14 cellular contexts compared by ENCODE assay signal in genomic region chr13:30319130-30319529, GRCh38. TPM values are rescaled to one million over a fixed set of nuclear protein-coding genes. Genes with fewer than 3 reads are reported as not detected.
DNase-seq lines count a peak whose midpoint lies in the region; ATAC-seq and TF ChIP-seq lines count a peak whose summit lies in the region.
"Had no signal": no experiment of that assay in that cellular context is flagged by ENCODE, and none has a peak within 500 bp of the region (broad histone marks: within the 10 kb centered on the region; RNA-seq: fewer than 3 reads in every experiment).

No MANE protein-coding gene starts in this region.

- H3K27me3 ChIP-seq in breast epithelium = no peaks in the 10 kb centered on the region
- no peaks in the 10 kb centered on the region for H3K27me3 ChIP-seq in layer of hippocampus (ENCODE audit: control insufficient read depth, insufficient read depth, low read length)
- H3K27me3 ChIP-seq: MG63, Peyer's patch had no signal

- CTCF ChIA-PET in T-cell (lab: Charles Lee) = interaction anchor here in 1 of 2 donors (0.7 kb wide), 1 partner anchor 16 kb away, joined by 4 read pairs; no protein-coding TSS in a partner anchor

- no peaks in the 10 kb centered on the region for H3K36me3 ChIP-seq in breast epithelium
- H3K36me3 ChIP-seq: MG63, Peyer's patch had no signal

- H3K36me3 Mint-ChIP-seq in T-cell = peaks cover 12% of the 10 kb centered on the region

- H3K9me3 ChIP-seq in breast epithelium = no peaks in the 10 kb centered on the region
- H3K9me3 ChIP-seq: MG63, Peyer's patch had no signal

- no peak for TF ChIP-seq CTCF in breast epithelium (IDR thresholded peaks at IDR 0.05)

- POLR2A ChIA-PET in T-cell (lab: Charles Lee) = interaction anchor here in 1 of 2 donors (0.6 kb wide), 1 partner anchor 11 kb away, joined by 4 read pairs; no protein-coding TSS in a partner anchor

- no peak overlapping the region for H3K27ac Mint-ChIP-seq in T-cell
- H3K27ac Mint-ChIP-seq: CD4-positive, CD25-positive, alpha-beta regulatory T cell had no signal

- TF ChIP-seq POLR2A in breast epithelium (IDR thresholded peaks at IDR 0.05) = no peak

- intact Hi-C loops in breast epithelium (cut with DNase I; ENCODE audit: low total_unique reads) = no loop called here

- H3K4me3 ChIP-seq in breast epithelium = no peak overlapping the region
- H3K4me3 ChIP-seq: MG63, Peyer's patch had no signal

- no peaks in the 10 kb centered on the region for H3K27me3 Mint-ChIP-seq in T-cell
- H3K27me3 Mint-ChIP-seq: CD4-positive, CD25-positive, alpha-beta regulatory T cell had no signal

- H3K4me3 Mint-ChIP-seq in T-cell = no peak overlapping the region
- H3K4me3 Mint-ChIP-seq: CD4-positive, CD25-positive, alpha-beta regulatory T cell had no signal

- H3K4me1 Mint-ChIP-seq in T-cell = peaks cover 5 to 12% (median 8%) of the 10 kb centered on the region in 3 donors

- in situ Hi-C loops in T47D (cut with HindIII; ENCODE audit: low pct_unique_long_range_greater_than_20kb, low sequenced_read_pairs) = no loop called here

- peaks cover 0 to 4% of the 10 kb centered on the region in 2 donors for H3K4me1 ChIP-seq in breast epithelium
- H3K4me1 ChIP-seq: Peyer's patch had no signal

- H3K9me3 Mint-ChIP-seq in T-cell = no peaks in the 10 kb centered on the region
- H3K9me3 Mint-ChIP-seq: CD4-positive, CD25-positive, alpha-beta regulatory T cell had no signal

- no peak for ATAC-seq in T-cell (replicated peaks in 1 of 4)

- H3K27ac ChIP-seq in breast epithelium (no peak overlapping the region), layer of hippocampus (ENCODE audit: low read depth, low read length) (peak overlapping the region; percentile 54)
- H3K27ac ChIP-seq: KMS-11, Peyer's patch had no signal

- DNase-seq in T47D (ENCODE audit: low read depth in 1 of 2, low spot score in 1 of 2) (peak; percentile 4 to 33), breast epithelium (ENCODE audit: low spot score in 2 of 2) (no peak), NCI-H1930 (lab: John Stamatoyannopoulos, UW) (peak; percentile 22 to 40), T-cell (no peak), NCI-H1092 (lab: John Stamatoyannopoulos, UW) (no peak)
- DNase-seq in stimulated activated CD4-positive, alpha-beta T cell treated with anti-CD3 and anti-CD28 coated beads, Interleukin-4, amount 100 ng/mL, for 24 hours = no peak
- DNase-seq in activated effector memory CD4-positive, alpha-beta T cell treated with anti-CD3 and anti-CD28 coated beads, Interleukin-2, amount 50 U/mL, for 16 hours = no peak
- DNase-seq: CD4-positive, CD25-positive, alpha-beta regulatory T cell; EL; NCI-H2029; Peyer's patch had no signal

RNA-seq across cellular contexts. Expression of gene KATNAL1, which starts 11.8 kb away (rescaled TPM):
- 10 to 100 TPM; 14.6 to 23.8 (median 17.0) TPM for total RNA-seq in breast epithelium
- total RNA-seq in T-cell = 10 to 100 TPM in 1 of 5 donors, 1 to 10 TPM in 4; 4.0 to 13.8 (median 7.3) TPM

Comparison
In these comparisons a context has a peak if more than half of its experiments do, and no peak if none do; other contexts are left out.
1. DNase-seq: peak in T47D (2 of 2) and NCI-H1930 (2 of 2); none in breast epithelium (0 of 2), stimulated activated CD4-positive, alpha-beta T cell treated with anti-CD3 and anti-CD28 coated beads, Interleukin-4, amount 100 ng/mL, for 24 hours (single experiment), activated effector memory CD4-positive, alpha-beta T cell treated with anti-CD3 and anti-CD28 coated beads, Interleukin-2, amount 50 U/mL, for 16 hours (single experiment), T-cell (0 of 34) and NCI-H1092 (single experiment).